8 cellular contexts compared by ENCODE assay signal in genomic region chr19:11091343-11092153, GRCh38. TPM values are rescaled to one million over a fixed set of nuclear protein-coding genes. Genes with fewer than 3 reads are reported as not detected.
DNase-seq lines count a peak whose midpoint lies in the region; ATAC-seq, FAIRE-seq and TF ChIP-seq lines count a peak whose summit lies in the region.

No MANE protein-coding gene starts in this region.

- H3K9me2 ChIP-seq in Loucy (replicated peaks; ENCODE audit: low read depth, low read length) = no peaks in the 10 kb centered on the region

- H3K27me3 ChIP-seq in CD4-positive, CD25-positive, alpha-beta regulatory T cell (ENCODE audit: control insufficient read depth, insufficient read depth, low read length) = no peaks in the 10 kb centered on the region
- H3K27me3 ChIP-seq in Loucy (ENCODE audit: insufficient read depth, low read length, poor library complexity, severe bottlenecking) (peaks cover 11% of the 10 kb centered on the region), ectodermal cell (ENCODE audit: control insufficient read depth, insufficient read depth, low read length, poor library complexity, severe bottlenecking) (no peaks in the 10 kb centered on the region), mesenchymal stem cell (ENCODE audit: control insufficient read depth in 1 of 2, insufficient read depth in 1 of 2, low read length in 2 of 2) (no peaks in the 10 kb centered on the region), stomach (no peaks in the 10 kb centered on the region)

- H3K4me1 Mint-ChIP-seq in CD4-positive, CD25-positive, alpha-beta regulatory T cell = peaks cover 22 to 69% (median 43%) of the 10 kb centered on the region in 4 donors
- peaks cover 66% of the 10 kb centered on the region for H3K4me1 Mint-ChIP-seq in activated CD4-positive, alpha-beta T cell treated with anti-CD3 and anti-CD28 coated beads, Interleukin-2, amount 10 ng/mL, durations not matched to agents 7 days and 5 days

- no peak for TF ChIP-seq CTCF in Loucy (conservative IDR thresholded peaks at IDR 0.05; ENCODE audit: low read length)
- TF ChIP-seq CTCF in stomach (IDR thresholded peaks at IDR 0.05) = no peak

- no peak for ATAC-seq in CD4-positive, CD25-positive, alpha-beta regulatory T cell (ENCODE audit: low read depth in 2 of 2)

- peaks cover 13% of the 10 kb centered on the region; the same call in 1 of the 2 replicates for H3F3A ChIP-seq in Loucy (ENCODE audit: low read depth)

- CTCF ChIA-PET in activated CD4-positive, alpha-beta T cell treated with anti-CD3 and anti-CD28 coated beads, Interleukin-2, amount 10 ng/mL, durations not matched to agents 7 days and 5 days (lab: Charles Lee) = interaction anchor here (1.7 kb wide), 1 partner anchor 35 kb away, joined by 5 read pairs; no protein-coding TSS in a partner anchor

- H3K4me3 Mint-ChIP-seq in CD4-positive, CD25-positive, alpha-beta regulatory T cell = peak overlapping the region; percentile 87 to 96 (median 94)
- peak overlapping the region; percentile 97 for H3K4me3 Mint-ChIP-seq in activated CD4-positive, alpha-beta T cell treated with anti-CD3 and anti-CD28 coated beads, Interleukin-2, amount 10 ng/mL, durations not matched to agents 7 days and 5 days

- H3K4me3 ChIP-seq in CD4-positive, CD25-positive, alpha-beta regulatory T cell (ENCODE audit: low read depth, low read length) = peak overlapping the region; percentile 92
- H3K4me3 ChIP-seq in Loucy (ENCODE audit: low read length, poor library complexity, severe bottlenecking) (peak overlapping the region; percentile 97), ectodermal cell (ENCODE audit: insufficient read depth, low read depth, low read length) (peak overlapping the region; percentile 98), mesenchymal stem cell (ENCODE audit: insufficient read depth in 1 of 2, low read depth in 1 of 2, low read length in 2 of 2) (peak overlapping the region in 1 of 2 experiments; percentile 84), stomach (peak overlapping the region; percentile 62 to 67 (median 64))

- peaks cover 80% of the 10 kb centered on the region for H3K79me2 ChIP-seq in Loucy (ENCODE audit: insufficient read depth, low read length)

- H2BK12ac ChIP-seq in mesenchymal stem cell (ENCODE audit: low read length in 2 of 2) = no peak overlapping the region

- H3K23ac ChIP-seq in mesenchymal stem cell (ENCODE audit: low read length in 2 of 2) = no peak overlapping the region

- no peak overlapping the region for H3K4ac ChIP-seq in mesenchymal stem cell (ENCODE audit: low read depth in 1 of 2, low read length in 2 of 2)

- H2AFZ ChIP-seq in Loucy (ENCODE audit: low read length) (no peak overlapping the region), mesenchymal stem cell (ENCODE audit: low read depth, low read length) (no peak overlapping the region)

- no peaks in the 10 kb centered on the region for H3K9me3 ChIP-seq in CD4-positive, CD25-positive, alpha-beta regulatory T cell (ENCODE audit: control insufficient read depth in 2 of 2, low read length in 2 of 2)
- H3K9me3 ChIP-seq in Loucy (ENCODE audit: insufficient read depth, low read depth, low read length) = no peaks in the 10 kb centered on the region
- no peaks in the 10 kb centered on the region for H3K9me3 ChIP-seq in ectodermal cell (ENCODE audit: control insufficient read depth, low read length)
- no peaks in the 10 kb centered on the region for H3K9me3 ChIP-seq in mesenchymal stem cell (ENCODE audit: control insufficient read depth, low read length)
- H3K9me3 ChIP-seq in stomach = no peaks in the 10 kb centered on the region

- TF ChIP-seq EP300 in stomach (IDR thresholded peaks at IDR 0.05) = no peak

- peak; percentile 59 to 69 (median 67) for DNase-seq in CD4-positive, CD25-positive, alpha-beta regulatory T cell
- DNase-seq in activated CD4-positive, alpha-beta T cell treated with anti-CD3 and anti-CD28 coated beads, Interleukin-2, amount 10 ng/mL, durations not matched to agents 7 days and 5 days = peak; percentile 64
- DNase-seq in mesenchymal stem cell (peak; percentile 94), stomach (peak; percentile 67), frontal cortex (ENCODE audit: low spot score in 2 of 2) (no peak), iPS-NIHi7 (ENCODE audit: extremely low spot score) (no peak)

- H3K18ac ChIP-seq in mesenchymal stem cell (ENCODE audit: low read depth in 1 of 2, low read length in 2 of 2) = peak overlapping the region in 1 of 2 experiments; percentile 28

- no peaks in the 10 kb centered on the region for H3K79me1 ChIP-seq in mesenchymal stem cell (replicated peaks; ENCODE audit: low read length, poor library complexity, severe bottlenecking)

- POLR2A ChIA-PET in activated CD4-positive, alpha-beta T cell treated with anti-CD3 and anti-CD28 coated beads, Interleukin-2, amount 10 ng/mL, durations not matched to agents 7 days and 5 days (lab: Charles Lee) = no interaction called here

- no peak overlapping the region for H3K14ac ChIP-seq in mesenchymal stem cell (ENCODE audit: low read length in 2 of 2)

- peaks cover 0 to 4% (median 2%) of the 10 kb centered on the region in 7 donors for H3K9me3 Mint-ChIP-seq in CD4-positive, CD25-positive, alpha-beta regulatory T cell
- peaks cover 2% of the 10 kb centered on the region for H3K9me3 Mint-ChIP-seq in activated CD4-positive, alpha-beta T cell treated with anti-CD3 and anti-CD28 coated beads, Interleukin-2, amount 10 ng/mL, durations not matched to agents 7 days and 5 days

- intact Hi-C loops in stomach (cut with DNase I; ENCODE audit: low total_unique reads) = no loop called here

- no peak overlapping the region for H4K8ac ChIP-seq in mesenchymal stem cell (ENCODE audit: low read length)

- no peak for FAIRE-seq in frontal cortex (lab: Jason Lieb, UNC)

- H4K20me1 ChIP-seq in Loucy (ENCODE audit: insufficient read depth, low read length, poor library complexity, severe bottlenecking) = peaks cover 59% of the 10 kb centered on the region

- H3K27ac ChIP-seq in CD4-positive, CD25-positive, alpha-beta regulatory T cell (ENCODE audit: insufficient read depth, low read length, poor library complexity, severe bottlenecking) = peak overlapping the region; percentile 99
- H3K27ac ChIP-seq in ectodermal cell (ENCODE audit: insufficient read depth, low read depth, low read length, poor library complexity, severe bottlenecking) = peak overlapping the region; percentile 50
- H3K27ac ChIP-seq in mesenchymal stem cell (ENCODE audit: low read length, poor library complexity, severe bottlenecking) = peak overlapping the region; percentile 97
- peak overlapping the region; percentile 90 to 100 (median 98) for H3K27ac ChIP-seq in stomach

- H3K9ac ChIP-seq in Loucy (ENCODE audit: low read depth, low read length, poor library complexity, severe bottlenecking) = peak overlapping the region; percentile 96
- peak overlapping the region; percentile 100 for H3K9ac ChIP-seq in mesenchymal stem cell (ENCODE audit: low read length)

- no peak overlapping the region for H4K91ac ChIP-seq in mesenchymal stem cell (ENCODE audit: low read length)

- peaks cover 6% of the 10 kb centered on the region for H3K27me3 Mint-ChIP-seq in CD4-positive, CD25-positive, alpha-beta regulatory T cell
- no peaks in the 10 kb centered on the region for H3K27me3 Mint-ChIP-seq in activated CD4-positive, alpha-beta T cell treated with anti-CD3 and anti-CD28 coated beads, Interleukin-2, amount 10 ng/mL, durations not matched to agents 7 days and 5 days

- H2BK5ac ChIP-seq in mesenchymal stem cell (ENCODE audit: low read depth, low read length, poor library complexity, severe bottlenecking) = peak overlapping the region; percentile 24

- H2BK120ac ChIP-seq in mesenchymal stem cell (ENCODE audit: low read depth, low read length) = no peak overlapping the region

- H2AK5ac ChIP-seq in mesenchymal stem cell (ENCODE audit: low read length, severe bottlenecking) = no peak overlapping the region

- TF ChIP-seq POLR2A in stomach (IDR thresholded peaks at IDR 0.05) = no peak

- no peaks in the 10 kb centered on the region for H3K36me3 Mint-ChIP-seq in CD4-positive, CD25-positive, alpha-beta regulatory T cell
- peaks cover 54% of the 10 kb centered on the region for H3K36me3 Mint-ChIP-seq in activated CD4-positive, alpha-beta T cell treated with anti-CD3 and anti-CD28 coated beads, Interleukin-2, amount 10 ng/mL, durations not matched to agents 7 days and 5 days (ENCODE audit: low read depth)

- peak overlapping the region; percentile 94 to 98 (median 96) for H3K27ac Mint-ChIP-seq in CD4-positive, CD25-positive, alpha-beta regulatory T cell
- peak overlapping the region; percentile 99 for H3K27ac Mint-ChIP-seq in activated CD4-positive, alpha-beta T cell treated with anti-CD3 and anti-CD28 coated beads, Interleukin-2, amount 10 ng/mL, durations not matched to agents 7 days and 5 days

- peaks cover 58% of the 10 kb centered on the region for H3K4me1 ChIP-seq in CD4-positive, CD25-positive, alpha-beta regulatory T cell (ENCODE audit: control insufficient read depth, insufficient read depth, low read length, poor library complexity, severe bottlenecking)
- H3K4me1 ChIP-seq in Loucy (ENCODE audit: insufficient read depth, low read length, poor library complexity, severe bottlenecking) = peaks cover 58% of the 10 kb centered on the region
- H3K4me1 ChIP-seq in ectodermal cell (ENCODE audit: control insufficient read depth, insufficient read depth, low read length) = peaks cover 14% of the 10 kb centered on the region
- peaks cover 15% of the 10 kb centered on the region for H3K4me1 ChIP-seq in mesenchymal stem cell (ENCODE audit: control insufficient read depth, insufficient read depth, low read depth, low read length)
- H3K4me1 ChIP-seq in stomach = peaks cover 60 to 85% (median 70%) of the 10 kb centered on the region in 4 donors

- H2BK15ac ChIP-seq in mesenchymal stem cell (ENCODE audit: low read depth, poor library complexity, severe bottlenecking) = no peak overlapping the region

- H3K36me3 ChIP-seq in CD4-positive, CD25-positive, alpha-beta regulatory T cell (ENCODE audit: control insufficient read depth, insufficient read depth, low read length) = no peaks in the 10 kb centered on the region
- peaks cover 27% of the 10 kb centered on the region; the same call in 1 of the 2 replicates for H3K36me3 ChIP-seq in Loucy (ENCODE audit: insufficient read depth, low read length)
- peaks cover 24% of the 10 kb centered on the region for H3K36me3 ChIP-seq in ectodermal cell (ENCODE audit: control insufficient read depth, insufficient read depth, low read length)
- peaks cover 16 to 44% of the 10 kb centered on the region in 2 experiments for H3K36me3 ChIP-seq in mesenchymal stem cell (ENCODE audit: control insufficient read depth in 1 of 2, insufficient read depth in 2 of 2, low read depth in 1 of 2, low read length in 2 of 2)
- peaks cover 0 to 21% (median 5%) of the 10 kb centered on the region in 4 donors for H3K36me3 ChIP-seq in stomach

- H3K4me2 ChIP-seq in Loucy (ENCODE audit: low read depth, low read length, poor library complexity, severe bottlenecking) (peak overlapping the region; percentile 99), mesenchymal stem cell (ENCODE audit: low read length, poor library complexity, severe bottlenecking) (peak overlapping the region; percentile 70)

- WGBS in ectodermal cell, 2 experiments = 47 to 59% methylated on average over 14 of the region's 15 CpGs
- 7% methylated on average over 11 of the region's 15 CpGs for WGBS in mesenchymal stem cell
- 11 to 23% (median 12%) methylated on average over 15 of the region's 15 CpGs for WGBS in stomach, 5 donors

RNA-seq across cellular contexts. Expression of gene LDLR, which starts 2.3 kb away (rescaled TPM):
- total RNA-seq in CD4-positive, CD25-positive, alpha-beta regulatory T cell = 108 TPM
- polyA plus RNA-seq in CD4-positive, CD25-positive, alpha-beta regulatory T cell = 10 to 100 TPM in 2 of 4 donors, 1 to 10 TPM in 2; 5.1 to 12.7 (median 10.2) TPM
- 10 to 100 TPM; 93.0 to 97.1 TPM for total RNA-seq in activated CD4-positive, alpha-beta T cell treated with anti-CD3 and anti-CD28 coated beads, Interleukin-2, amount 10 ng/mL, durations not matched to agents 7 days and 5 days
- polyA plus RNA-seq in ectodermal cell (2013, experiment 1 of 4) = 84.3 TPM
- polyA plus RNA-seq in ectodermal cell (2013, experiment 2 of 4) = 68.6 TPM
- 46.7 TPM for polyA plus RNA-seq in ectodermal cell (2013, experiment 3 of 4)
- polyA plus RNA-seq in ectodermal cell (2013, experiment 4 of 4) = 49.6 TPM
- 248 TPM for polyA plus RNA-seq in mesenchymal stem cell (2013, experiment 1 of 2)
- 236 TPM for polyA plus RNA-seq in mesenchymal stem cell (2013, experiment 2 of 2)
- 100 to 1,000 TPM in 4 of 5 donors, 10 to 100 TPM in 1; 45.5 to 626 (median 149) TPM for total RNA-seq in stomach
- polyA plus RNA-seq in stomach = 10 to 100 TPM; 23.2 to 36.4 (median 27.6) TPM
- total RNA-seq in frontal cortex = 28.5 TPM

Comparison
In these comparisons a context has a peak if more than half of its experiments do, and no peak if none do; other contexts are left out.
1. DNase-seq: peak in CD4-positive, CD25-positive, alpha-beta regulatory T cell (3 of 3), activated CD4-positive, alpha-beta T cell treated with anti-CD3 and anti-CD28 coated beads, Interleukin-2, amount 10 ng/mL, durations not matched to agents 7 days and 5 days (single experiment), mesenchymal stem cell (single experiment) and stomach (single experiment); none in frontal cortex (0 of 2) and iPS-NIHi7 (single experiment).
2. Peak in every context shown above with its lines, with median percentiles within 50 percentile points of each other: H3K27ac ChIP-seq.